8 cellular contexts compared by ENCODE assay signal in genomic region chr1:146409402-146409801, GRCh38.
DNase-seq lines count a peak whose midpoint lies in the region; ATAC-seq and TF ChIP-seq lines count a peak whose summit lies in the region.
"Not testable (repeated sequence)": the region's sequence is repeated elsewhere in the genome, so short reads cannot be mapped to it uniquely, and the experiment has no call there.

No MANE protein-coding gene starts in this region.

- H3K9me3 Mint-ChIP-seq in activated naive CD8-positive, alpha-beta T cell treated with anti-CD3 and anti-CD28 coated beads, Interleukin-2, amount 10 ng/mL, durations not matched to agents 7 days and 5 days; endodermal cell; neural progenitor cell: not testable (repeated sequence)

- H2AFZ ChIP-seq in neural progenitor cell (replicated peaks) = not testable (repeated sequence)

- not testable (repeated sequence) for H3K4me1 Mint-ChIP-seq in activated naive CD8-positive, alpha-beta T cell treated with anti-CD3 and anti-CD28 coated beads, Interleukin-2, amount 10 ng/mL, durations not matched to agents 7 days and 5 days; endodermal cell; neural progenitor cell

- H4K20me1 ChIP-seq in neural progenitor cell (ENCODE audit: low read depth) = not testable (repeated sequence)

- H3K27me3 ChIP-seq in endodermal cell (ENCODE audit: control insufficient read depth, insufficient read depth, low read length, poor library complexity, severe bottlenecking); iPS-20b (ENCODE audit: insufficient read depth, low read length); neural progenitor cell: not testable (repeated sequence)

- not testable (repeated sequence) for H3K36me3 Mint-ChIP-seq in activated naive CD8-positive, alpha-beta T cell treated with anti-CD3 and anti-CD28 coated beads, Interleukin-2, amount 10 ng/mL, durations not matched to agents 7 days and 5 days; endodermal cell (ENCODE audit: low read depth); neural progenitor cell

- not testable (repeated sequence) for H3K9me3 ChIP-seq in endodermal cell (ENCODE audit: control insufficient read depth, low read length); iPS-20b (ENCODE audit: insufficient read depth, low read depth, low read length); neural progenitor cell (ENCODE audit: low read depth)

- H3K27ac Mint-ChIP-seq in activated naive CD8-positive, alpha-beta T cell treated with anti-CD3 and anti-CD28 coated beads, Interleukin-2, amount 10 ng/mL, durations not matched to agents 7 days and 5 days = peak overlapping the region; percentile 88
- peak overlapping the region; percentile 99 for H3K27ac Mint-ChIP-seq in endodermal cell
- not testable (repeated sequence) for H3K27ac Mint-ChIP-seq in neural progenitor cell

- not testable (repeated sequence) for H3K79me2 ChIP-seq in neural progenitor cell (ENCODE audit: low read depth)

- POLR2A ChIA-PET in activated naive CD8-positive, alpha-beta T cell treated with anti-CD3 and anti-CD28 coated beads, Interleukin-2, amount 10 ng/mL, durations not matched to agents 7 days and 5 days (lab: Charles Lee) = interaction anchor here (1.2 kb wide), 1 partner anchor 22 kb away, joined by 5 read pairs; no protein-coding TSS in a partner anchor

- H3K4me2 ChIP-seq in neural progenitor cell = not testable (repeated sequence)

- not testable (repeated sequence) for H3K4me1 ChIP-seq in endodermal cell (ENCODE audit: control insufficient read depth, insufficient read depth, low read length); iPS-20b (ENCODE audit: insufficient read depth, low read length); neural progenitor cell

- H3K27ac ChIP-seq in endodermal cell (ENCODE audit: low read depth, low read length) (peak overlapping the region; percentile 69), neural progenitor cell (peak overlapping the region; percentile 42)
- H3K27ac ChIP-seq in iPS-20b (ENCODE audit: low read length) = not testable (repeated sequence)

- H3K4me3 Mint-ChIP-seq in activated naive CD8-positive, alpha-beta T cell treated with anti-CD3 and anti-CD28 coated beads, Interleukin-2, amount 10 ng/mL, durations not matched to agents 7 days and 5 days = peak overlapping the region; percentile 73
- peak overlapping the region; percentile 50 for H3K4me3 Mint-ChIP-seq in endodermal cell
- H3K4me3 Mint-ChIP-seq in neural progenitor cell = peak overlapping the region; percentile 68

- not testable (repeated sequence) for H3K4me3 ChIP-seq in endodermal cell (ENCODE audit: low read length)
- H3K4me3 ChIP-seq in iPS-20b (ENCODE audit: low read length) (0 out of 2 replicates have a peak overlapping the region, but pooled peaks have one; percentile 38), neural progenitor cell (peak overlapping the region; percentile 25)

- H3F3A ChIP-seq in neural progenitor cell (ENCODE audit: low read depth) = not testable (repeated sequence)

- peak; percentile 77 for ATAC-seq in activated naive CD8-positive, alpha-beta T cell treated with anti-CD3 and anti-CD28 coated beads, Interleukin-2, amount 10 ng/mL, durations not matched to agents 7 days and 5 days (ENCODE audit: low read depth)

- H3K36me3 ChIP-seq in endodermal cell (ENCODE audit: control insufficient read depth, insufficient read depth, low read length); iPS-20b (ENCODE audit: insufficient read depth, low read depth, low read length); neural progenitor cell: not testable (repeated sequence)

- H3K9ac ChIP-seq in endodermal cell (ENCODE audit: extremely low read depth, low read length, poor library complexity, severe bottlenecking) = peak overlapping the region; percentile 22
- H3K9ac ChIP-seq in iPS-20b (ENCODE audit: low read depth, low read length) = peak overlapping the region; percentile 45; the same call in 1 of the 2 replicates
- not testable (repeated sequence) for H3K9ac ChIP-seq in neural progenitor cell

- H3K27me3 Mint-ChIP-seq in activated naive CD8-positive, alpha-beta T cell treated with anti-CD3 and anti-CD28 coated beads, Interleukin-2, amount 10 ng/mL, durations not matched to agents 7 days and 5 days; endodermal cell (ENCODE audit: insufficient read depth); neural progenitor cell (ENCODE audit: insufficient read depth, low read depth): not testable (repeated sequence)

- TF ChIP-seq CTCF in endodermal cell (conservative IDR thresholded peaks at IDR 0.05); neural progenitor cell (IDR thresholded peaks at IDR 0.05): not testable (repeated sequence)

- peak; percentile 37 for DNase-seq in DMS79 (lab: John Stamatoyannopoulos, UW)
- DNase-seq in HT-29 (ENCODE audit: low spot score) = peak; percentile 0
- DNase-seq in RPMI7951 (ENCODE audit: low read depth) = peak; percentile 39
- DNase-seq in activated naive CD8-positive, alpha-beta T cell treated with anti-CD3 and anti-CD28 coated beads, Interleukin-2, amount 10 ng/mL, durations not matched to agents 7 days and 5 days = not testable (repeated sequence)
- peak; percentile 45 for DNase-seq in endodermal cell
- peak; percentile 72 for DNase-seq in neural progenitor cell (ENCODE audit: low spot score)
- peak; percentile 58 for DNase-seq in superior temporal gyrus (ENCODE audit: extremely low spot score)

- no CpG with 5 or more reads among the region's 18 CpGs for WGBS in endodermal cell (ENCODE audit: insufficient coverage in 1 of 2, insufficient read length in 1 of 2), 2 experiments
